Comparison of ENCODE assay signal across 24 cellular contexts in the genomic region with DNA sequence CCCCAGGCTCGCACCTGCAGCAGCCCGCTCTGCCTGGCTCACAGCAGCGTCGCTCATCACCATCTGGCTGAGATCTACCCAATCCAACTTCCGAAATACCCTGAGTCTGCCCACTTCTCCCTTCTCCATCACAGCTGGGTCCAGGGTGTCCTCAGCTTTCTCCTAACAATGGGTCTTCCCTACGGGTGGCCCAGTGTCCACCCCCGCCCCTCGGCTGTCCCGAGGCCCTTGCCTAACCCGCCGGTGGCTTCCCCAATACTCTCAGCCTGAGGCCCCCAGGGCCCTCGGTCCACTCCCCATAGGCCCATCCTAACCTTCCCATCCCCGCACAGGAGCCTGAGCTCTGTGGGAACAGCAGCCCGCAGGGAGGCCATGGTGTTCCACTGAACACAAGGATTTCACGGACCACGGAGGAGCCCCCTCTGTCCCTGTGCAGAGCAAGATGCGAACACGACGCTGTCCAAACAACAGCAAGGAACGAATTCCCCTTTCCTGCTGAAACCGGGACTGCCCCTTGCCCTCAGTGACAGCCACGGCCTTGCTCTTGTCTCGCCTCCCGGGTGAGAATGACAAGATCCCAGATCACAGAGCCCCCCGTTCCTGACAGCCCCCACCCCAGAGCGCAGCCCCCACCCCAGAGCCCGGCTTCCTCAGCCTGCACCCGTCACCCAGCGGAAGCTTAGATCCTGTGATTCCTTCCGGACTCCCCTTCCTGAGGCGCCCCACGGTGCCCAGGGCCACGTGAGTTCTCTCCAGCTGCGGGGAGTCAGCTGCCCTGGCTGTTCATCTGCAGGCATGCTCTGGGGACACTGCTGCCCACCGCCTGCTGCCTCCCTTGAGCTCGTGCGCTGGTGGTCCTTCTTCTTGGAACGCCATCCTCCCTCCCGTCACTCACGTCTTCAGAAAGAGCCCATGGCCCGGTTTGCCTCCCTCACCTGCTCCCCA. TPM values are rescaled to one million over a fixed set of nuclear protein-coding genes. Genes with fewer than 3 reads are reported as not detected.
DNase-seq lines count a peak whose midpoint lies in the region; ATAC-seq and TF ChIP-seq lines count a peak whose summit lies in the region.
"Had no signal": no experiment of that assay in that cellular context is flagged by ENCODE, and none has a peak within 500 bp of the region (broad histone marks: within the 10 kb centered on the region; RNA-seq: fewer than 3 reads in every experiment).

No MANE protein-coding gene starts in this region.

- H3K4me1 ChIP-seq in Caco-2, result no peaks in the 10 kb centered on the region
- no peaks in the 10 kb centered on the region for H3K4me1 ChIP-seq in endodermal cell (ENCODE audit: control insufficient read depth, insufficient read depth, low read length)
- H3K4me1 ChIP-seq in right lobe of liver, result no peaks in the 10 kb centered on the region
- H3K4me1 ChIP-seq: HAP-1, pancreas had no signal

- no peak overlapping the region for H3K4me3 Mint-ChIP-seq in Caco-2 (ENCODE audit: unreplicated experiment)
- H3K4me3 Mint-ChIP-seq in endodermal cell, result no peak overlapping the region
- H3K4me3 Mint-ChIP-seq: activated CD8-positive, alpha-beta T cell treated with anti-CD3 and anti-CD28 coated beads for 36 hours; activated T-cell treated with anti-CD3 and anti-CD28 coated beads, Interleukin-2, amount 50 U/mL, for 4 hours; CD4-positive, alpha-beta memory T cell; naive B cell; stimulated activated memory B cell treated with anti-CD40 and anti-IgM and Interleukin-4, amounts not matched to agents 10 μg/mL and 1 μg/mL and 100 μg/mL, for 72 hours had no signal

- WGBS in endodermal cell (ENCODE audit: insufficient coverage in 1 of 2, insufficient read length in 1 of 2), 2 experiments, result 91 to 94% methylated on average over 17 to 41 of the region's 41 CpGs
- 59% methylated on average over 7 of the region's 41 CpGs for WGBS in right lobe of liver (ENCODE audit: insufficient coverage, low coverage, low lambda C conversion rate, missing lambda C conversion rate)

- H3K36me3 Mint-ChIP-seq in Caco-2 (ENCODE audit: insufficient read depth, unreplicated experiment), result no peaks in the 10 kb centered on the region
- peaks cover under 1% of the 10 kb centered on the region for H3K36me3 Mint-ChIP-seq in endodermal cell (ENCODE audit: low read depth)
- H3K36me3 Mint-ChIP-seq: CD4-positive, alpha-beta memory T cell; naive B cell; stimulated activated memory B cell treated with anti-CD40 and anti-IgM and Interleukin-4, amounts not matched to agents 10 μg/mL and 1 μg/mL and 100 μg/mL, for 72 hours had no signal

- H3K36me3 ChIP-seq in Caco-2 (ENCODE audit: control insufficient read depth, insufficient read depth, low read length) (no peaks in the 10 kb centered on the region), endodermal cell (ENCODE audit: control insufficient read depth, insufficient read depth, low read length) (no peaks in the 10 kb centered on the region), right lobe of liver (no peaks in the 10 kb centered on the region)
- H3K36me3 ChIP-seq: HAP-1, pancreas had no signal

- CTCF ChIA-PET in Caco-2 (lab: Charles Lee), result no interaction called here

- H3K9ac ChIP-seq in endodermal cell (ENCODE audit: extremely low read depth, low read length, poor library complexity, severe bottlenecking), result no peak overlapping the region

- peak overlapping the region; percentile 46 for H3K27ac Mint-ChIP-seq in Caco-2 (ENCODE audit: unreplicated experiment)
- H3K27ac Mint-ChIP-seq in endodermal cell, result no peak overlapping the region
- H3K27ac Mint-ChIP-seq: activated CD8-positive, alpha-beta T cell treated with anti-CD3 and anti-CD28 coated beads for 36 hours; naive B cell; stimulated activated memory B cell treated with anti-CD40 and anti-IgM and Interleukin-4, amounts not matched to agents 10 μg/mL and 1 μg/mL and 100 μg/mL, for 72 hours had no signal

- H3K9me3 ChIP-seq in Caco-2, result no peaks in the 10 kb centered on the region
- peaks cover under 1% of the 10 kb centered on the region for H3K9me3 ChIP-seq in endodermal cell (ENCODE audit: control insufficient read depth, low read length)
- H3K9me3 ChIP-seq in right lobe of liver, result no peaks in the 10 kb centered on the region
- H3K9me3 ChIP-seq: HAP-1, pancreas, thoracic aorta had no signal

- ATAC-seq in omental fat pad (ENCODE audit: low FRiP score) (no peak), right lobe of liver (no peak), GM21381 (IDR thresholded peaks at IDR 0.05; ENCODE audit: unreplicated experiment) (no peak), left colon (no peak)
- ATAC-seq: activated CD8-positive, alpha-beta T cell treated with anti-CD3 and anti-CD28 coated beads for 36 hours; activated T-cell treated with anti-CD3 and anti-CD28 coated beads, Interleukin-2, amount 50 U/mL, for 4 hours; pancreas; stimulated activated memory B cell treated with anti-CD40 and anti-IgM and Interleukin-4, amounts not matched to agents 10 μg/mL and 1 μg/mL and 100 μg/mL, for 72 hours had no signal

- TF ChIP-seq CTCF in Caco-2 (IDR thresholded peaks at IDR 0.05; ENCODE audit: insufficient read depth in 1 of 2, low read depth in 1 of 2, low read length in 1 of 2, severe bottlenecking in 1 of 2, unreplicated experiment in 1 of 2) (no peak), endodermal cell (conservative IDR thresholded peaks at IDR 0.05) (no peak), omental fat pad (IDR thresholded peaks at IDR 0.05) (no peak), right lobe of liver (IDR thresholded peaks at IDR 0.05) (no peak)

- H3K4me1 Mint-ChIP-seq in Caco-2 (ENCODE audit: low read depth, unreplicated experiment), result no peaks in the 10 kb centered on the region
- no peaks in the 10 kb centered on the region for H3K4me1 Mint-ChIP-seq in endodermal cell
- H3K4me1 Mint-ChIP-seq: CD4-positive, alpha-beta memory T cell; naive B cell had no signal

- TF ChIP-seq POLR2A in right lobe of liver (IDR thresholded peaks at IDR 0.05), result no peak

- H3K9me3 Mint-ChIP-seq in Caco-2 (ENCODE audit: unreplicated experiment), result peaks cover 10% of the 10 kb centered on the region
- peaks cover 12% of the 10 kb centered on the region for H3K9me3 Mint-ChIP-seq in endodermal cell
- H3K9me3 Mint-ChIP-seq: activated CD8-positive, alpha-beta T cell treated with anti-CD3 and anti-CD28 coated beads for 36 hours; activated T-cell treated with anti-CD3 and anti-CD28 coated beads, Interleukin-2, amount 50 U/mL, for 4 hours; CD4-positive, alpha-beta memory T cell; naive B cell; stimulated activated memory B cell treated with anti-CD40 and anti-IgM and Interleukin-4, amounts not matched to agents 10 μg/mL and 1 μg/mL and 100 μg/mL, for 72 hours had no signal

- H3K4me3 ChIP-seq in Caco-2 (ENCODE audit: low read depth, low read length) (no peak overlapping the region), endodermal cell (ENCODE audit: low read length) (no peak overlapping the region), right lobe of liver (no peak overlapping the region)
- H3K4me3 ChIP-seq: HAP-1, hepatocyte, pancreas, SK-N-MC, thoracic aorta had no signal

- POLR2A ChIA-PET in Caco-2 (lab: Charles Lee), result no interaction called here

- no peaks in the 10 kb centered on the region for H3K27me3 ChIP-seq in Caco-2 (replicated peaks; ENCODE audit: control insufficient read depth, insufficient read depth, low read length)
- H3K27me3 ChIP-seq in endodermal cell (ENCODE audit: control insufficient read depth, insufficient read depth, low read length, poor library complexity, severe bottlenecking), result no peaks in the 10 kb centered on the region
- no peaks in the 10 kb centered on the region for H3K27me3 ChIP-seq in right lobe of liver
- H3K27me3 ChIP-seq: hepatocyte, pancreas had no signal

- intact Hi-C loops in Caco-2 (cut with micrococcal nuclease; ENCODE audit: unreplicated experiment) (no loop called here), right lobe of liver (cut with DNase I) (loop anchor here in 1 of 2 donors (10.0 kb wide), 1 partner anchor 119 kb away; no protein-coding TSS in a partner anchor), left colon (cut with DNase I, micrococcal nuclease) (no loop called here)

- H3K27ac ChIP-seq in endodermal cell (ENCODE audit: low read depth, low read length) (no peak overlapping the region), right lobe of liver (no peak overlapping the region)
- H3K27ac ChIP-seq: hepatocyte, pancreas, SK-N-MC, thoracic aorta had no signal

- BruUV-seq in Caco-2 (replicated peaks; lab: Mats Ljungman, UMichigan), result no TSS peak

- DNase-seq in 8988T, result peak; percentile 14
- no peak for DNase-seq in Caco-2
- peak; percentile 34 for DNase-seq in endodermal cell
- peak; percentile 4 for DNase-seq in omental fat pad (ENCODE audit: low spot score)
- no peak for DNase-seq in right lobe of liver
- DNase-seq in left colon, result no peak
- no peak for DNase-seq in NCI-H82 (lab: John Stamatoyannopoulos, UW)
- DNase-seq: activated CD8-positive, alpha-beta T cell treated with anti-CD3 and anti-CD28 coated beads for 36 hours; activated naive CD4-positive, alpha-beta T cell treated with anti-CD3 and anti-CD28 coated beads, Interleukin-2, amount 50 U/mL, for 16 hours; activated T-cell treated with anti-CD3 and anti-CD28 coated beads, Interleukin-2, amount 50 U/mL, for 4 hours; caudate nucleus; CD4-positive, alpha-beta memory T cell; foreskin melanocyte; mesendoderm; naive B cell; NCI-H1105; NCI-H2029 had no signal

- H3K27me3 Mint-ChIP-seq in Caco-2 (ENCODE audit: insufficient read depth, unreplicated experiment) (peaks cover 3% of the 10 kb centered on the region), endodermal cell (ENCODE audit: insufficient read depth) (peaks cover 7% of the 10 kb centered on the region)
- H3K27me3 Mint-ChIP-seq: activated CD8-positive, alpha-beta T cell treated with anti-CD3 and anti-CD28 coated beads for 36 hours; CD4-positive, alpha-beta memory T cell had no signal

RNA-seq across cellular contexts. Expression of a gene that starts 48.8 kb away (rescaled TPM):
- total RNA-seq in Caco-2 (2022), result 117 and 121 TPM in 2 replicates
- 10 to 100 TPM; 48.0 to 52.8 TPM for total RNA-seq in endodermal cell
- polyA plus RNA-seq in endodermal cell (2013, experiment 1 of 2), result 59.6 TPM
- polyA plus RNA-seq in endodermal cell (2013, experiment 2 of 2), result 35.9 TPM
- total RNA-seq in omental fat pad, result 10 to 100 TPM; 40.6 to 69.7 (median 57.8) TPM
- 10 to 100 TPM; 17.3 to 44.7 (median 22.7) TPM for total RNA-seq in right lobe of liver
- 10 to 100 TPM; 43.2 to 56.2 TPM for total RNA-seq in left colon

RNA-seq across cellular contexts. Expression of a gene that starts 59.0 kb away (rescaled TPM):
- total RNA-seq in Caco-2 (2022) (4.9 and 5.5 TPM in 2 replicates), endodermal cell (1 to 10 TPM; 1.2 to 4.8 TPM), omental fat pad (10 to 100 TPM; 14.1 to 67.6 (median 31.8) TPM), right lobe of liver (1 to 10 TPM; 2.2 to 6.3 (median 3.4) TPM), left colon (10 to 100 TPM; 36.8 to 48.7 TPM)
- polyA plus RNA-seq in endodermal cell (2013, experiment 1 of 2), result 15.4 TPM
- 16.4 TPM for polyA plus RNA-seq in endodermal cell (2013, experiment 2 of 2)

Comparison
In these comparisons a context has a peak if more than half of its experiments do, and no peak if none do; other contexts are left out.
1. DNase-seq: peak in 8988T (single experiment), endodermal cell (single experiment) and omental fat pad (single experiment); none in Caco-2 (0 of 2), right lobe of liver (0 of 3), left colon (0 of 2) and NCI-H82 (single experiment).